In genomic region chr6:1377526-1378223, GRCh38 we compare ENCODE assay signal across 15 cellular contexts. TPM values are rescaled to one million over a fixed set of nuclear protein-coding genes. Genes with fewer than 3 reads are reported as not detected.
DNase-seq lines count a peak whose midpoint lies in the region; ATAC-seq and TF ChIP-seq lines count a peak whose summit lies in the region.
"Had no signal": no experiment of that assay in that cellular context is flagged by ENCODE, and none has a peak within 500 bp of the region (broad histone marks: within the 10 kb centered on the region; RNA-seq: fewer than 3 reads in every experiment).

No MANE protein-coding gene starts in this region.

- no peaks in the 10 kb centered on the region for H4K20me1 ChIP-seq in neural cell (ENCODE audit: insufficient read depth)
- peaks cover 1% of the 10 kb centered on the region for H4K20me1 ChIP-seq in mammary epithelial cell (ENCODE audit: insufficient read depth, low read length)

- H3K4me3 ChIP-seq in endodermal cell (ENCODE audit: low read length): peak overlapping the region; percentile 67
- no peak overlapping the region for H3K4me3 ChIP-seq in neural cell (ENCODE audit: low read length)
- H3K4me3 ChIP-seq in mammary epithelial cell (replicated peaks in 1 of 3; ENCODE audit: insufficient read depth in 1 of 3, low read depth in 2 of 3, low read length in 3 of 3): no peak overlapping the region
- H3K4me3 ChIP-seq in foreskin fibroblast (ENCODE audit: low read depth in 1 of 2, low read length in 2 of 2): peak overlapping the region in 1 of 2 donors; percentile 3
- H3K4me3 ChIP-seq: prostate gland had no signal

- H3K36me3 Mint-ChIP-seq in endodermal cell (ENCODE audit: low read depth) (no peaks in the 10 kb centered on the region), T-cell (no peaks in the 10 kb centered on the region)

- CTCF ChIA-PET in mammary epithelial cell (lab: Charles Lee; ENCODE audit: low non-redundant PET) (no interaction called here), T-cell (lab: Charles Lee) (no interaction called here)

- H3K9ac ChIP-seq in endodermal cell (ENCODE audit: extremely low read depth, low read length, poor library complexity, severe bottlenecking) (no peak overlapping the region), neural cell (ENCODE audit: low read length) (no peak overlapping the region), mammary epithelial cell (ENCODE audit: insufficient read depth, low read length) (no peak overlapping the region)
- H3K9ac ChIP-seq: KMS-11 had no signal

- H3K27me3 Mint-ChIP-seq in endodermal cell (ENCODE audit: insufficient read depth): peaks cover 98% of the 10 kb centered on the region
- peaks cover 63 to 75% of the 10 kb centered on the region in 2 donors for H3K27me3 Mint-ChIP-seq in T-cell

- POLR2A ChIA-PET in T-cell (lab: Charles Lee): no interaction called here

- H3K27me3 ChIP-seq in endodermal cell (ENCODE audit: control insufficient read depth, insufficient read depth, low read length, poor library complexity, severe bottlenecking) (peaks cover 100% of the 10 kb centered on the region), neural cell (ENCODE audit: insufficient read depth, low read depth, low read length) (peaks cover 99% of the 10 kb centered on the region), mammary epithelial cell (ENCODE audit: insufficient read depth, low read length) (peaks cover 63% of the 10 kb centered on the region)

- H3K4me3 Mint-ChIP-seq in endodermal cell: peak overlapping the region; percentile 35
- peak overlapping the region in 1 of 3 donors; percentile 28 for H3K4me3 Mint-ChIP-seq in T-cell

- H3K4me2 ChIP-seq in neural cell (ENCODE audit: low read length): no peak overlapping the region
- H3K4me2 ChIP-seq in mammary epithelial cell (ENCODE audit: insufficient read depth, low read depth, low read length): no peak overlapping the region
- H3K4me2 ChIP-seq: KMS-11 had no signal

- H3K4me1 ChIP-seq in endodermal cell (ENCODE audit: control insufficient read depth, insufficient read depth, low read length) (no peaks in the 10 kb centered on the region), mammary epithelial cell (ENCODE audit: insufficient read depth, low read length) (peaks cover 13% of the 10 kb centered on the region)
- H3K4me1 ChIP-seq: prostate gland had no signal

- H3K27ac ChIP-seq in endodermal cell (ENCODE audit: low read depth, low read length) (no peak overlapping the region), neural cell (ENCODE audit: low read length) (no peak overlapping the region), mammary epithelial cell (ENCODE audit: insufficient read depth, low read depth, low read length) (no peak overlapping the region)
- H3K27ac ChIP-seq: KMS-11, prostate gland had no signal

- peaks cover 2% of the 10 kb centered on the region for H3K4me1 Mint-ChIP-seq in endodermal cell
- H3K4me1 Mint-ChIP-seq in T-cell: peaks cover 25 to 30% (median 29%) of the 10 kb centered on the region in 3 donors

- H3K9me3 ChIP-seq in endodermal cell (ENCODE audit: control insufficient read depth, low read length): no peaks in the 10 kb centered on the region
- peaks cover 7% of the 10 kb centered on the region for H3K9me3 ChIP-seq in neural cell (ENCODE audit: low read length)
- H3K9me3 ChIP-seq in mammary epithelial cell (replicated peaks; ENCODE audit: insufficient read depth, low read length): peaks cover 1% of the 10 kb centered on the region
- H3K9me3 ChIP-seq: prostate gland had no signal

- ATAC-seq in GM18870 (IDR thresholded peaks at IDR 0.05; ENCODE audit: unreplicated experiment): no peak
- ATAC-seq in T-cell (replicated peaks in 1 of 4): no peak

- intact Hi-C loops in mammary epithelial cell (cut with micrococcal nuclease): no loop called here

- no peak for TF ChIP-seq RAD21 in neural cell (conservative IDR thresholded peaks at IDR 0.05)

- H3K27ac Mint-ChIP-seq in endodermal cell (no peak overlapping the region), T-cell (no peak overlapping the region)

- WGBS in endodermal cell (ENCODE audit: insufficient coverage in 1 of 2, insufficient read length in 1 of 2), 2 experiments: 24 to 27% methylated on average over 11 to 21 of the region's 21 CpGs
- WGBS in mammary epithelial cell (ENCODE audit: low coverage, missing lambda C conversion rate): 29% methylated on average over 21 of the region's 21 CpGs

- TF ChIP-seq EP300 in neural cell (conservative IDR thresholded peaks at IDR 0.05; ENCODE audit: poor library complexity, severe bottlenecking): no peak

- H3K79me2 ChIP-seq in neural cell (replicated peaks; ENCODE audit: insufficient read depth, low read length) (no peaks in the 10 kb centered on the region), mammary epithelial cell (ENCODE audit: insufficient read depth, low read length) (no peaks in the 10 kb centered on the region)

- no peaks in the 10 kb centered on the region for H3F3A ChIP-seq in neural cell (ENCODE audit: insufficient read depth, low read length, poor library complexity, severe bottlenecking)

- H3K36me3 ChIP-seq in endodermal cell (ENCODE audit: control insufficient read depth, insufficient read depth, low read length) (no peaks in the 10 kb centered on the region), neural cell (ENCODE audit: insufficient read depth, low read length) (no peaks in the 10 kb centered on the region), mammary epithelial cell (ENCODE audit: insufficient read depth, low read length) (no peaks in the 10 kb centered on the region)
- H3K36me3 ChIP-seq: prostate gland had no signal

- dilution Hi-C loops in mammary epithelial cell (cut with HindIII; ENCODE audit: low sequenced_read_pairs): no loop called here

- in situ Hi-C loops in mammary epithelial cell (cut with MboI; ENCODE audit: low sequenced_read_pairs in 2 of 2): loop anchor here in 1 of 2 donors (25.0 kb wide), 1 partner anchor 790 kb away; no protein-coding TSS in a partner anchor

- H2AFZ ChIP-seq in neural cell (ENCODE audit: low read depth, low read length): no peak overlapping the region
- H2AFZ ChIP-seq in mammary epithelial cell (ENCODE audit: low read depth, low read length): no peak overlapping the region

- no peaks in the 10 kb centered on the region for H3K9me3 Mint-ChIP-seq in endodermal cell
- peaks cover 0 to 6% (median 0%) of the 10 kb centered on the region in 3 donors for H3K9me3 Mint-ChIP-seq in T-cell

- peak; percentile 35 for DNase-seq in 8988T
- peak; percentile 54 for DNase-seq in ELF-1 (ENCODE audit: low read depth, low spot score)
- DNase-seq in endodermal cell: no peak
- no peak for DNase-seq in mammary epithelial cell
- no peak for DNase-seq in T-cell
- no peak for DNase-seq in foreskin fibroblast
- DNase-seq: activated CD4-positive, alpha-beta T cell treated with anti-CD3 and anti-CD28 coated beads for 4 hours; amniotic stem cell; NCI-H1417 treated with DMSO at 0.1 percent for 48 hours; stimulated activated CD4-positive, alpha-beta T cell treated with anti-CD3 and anti-CD28 coated beads, Interleukin-15, amount 100 ng/mL, for 24 hours had no signal

- H3K9me2 ChIP-seq in neural cell (ENCODE audit: insufficient read depth, low read length): no peaks in the 10 kb centered on the region

- no TSS peak for BruUV-seq in mammary epithelial cell (replicated peaks; lab: Mats Ljungman, UMichigan)

- no peak for TF ChIP-seq CTCF in endodermal cell (conservative IDR thresholded peaks at IDR 0.05)
- TF ChIP-seq CTCF in neural cell (IDR thresholded peaks at IDR 0.05; ENCODE audit: poor library complexity, severe bottlenecking): no peak
- no peak for TF ChIP-seq CTCF in mammary epithelial cell (conservative IDR thresholded peaks at IDR 0.05 in 1 of 2, IDR thresholded peaks at IDR 0.05 in 1 of 2; ENCODE audit: extremely low read depth in 1 of 2, insufficient read depth in 1 of 2, low read depth in 1 of 2, low read length in 2 of 2)
- no peak for TF ChIP-seq CTCF in foreskin fibroblast (IDR thresholded peaks at IDR 0.05; ENCODE audit: low read depth, low read length)

TF ChIP-seq in neural cell, 6 proteins besides CTCF, POLR2A, EP300 and RAD21:
- TF ChIP-seq POLR2AphosphoS5 (IDR thresholded peaks at IDR 0.05): peak; percentile 19
- no peak for TF ChIP-seq MXI1 (conservative IDR thresholded peaks at IDR 0.05; ENCODE audit: poor library complexity, severe bottlenecking)

RNA-seq across cellular contexts. Expression of gene FOXF2, which starts 11.7 kb away (rescaled TPM):
- total RNA-seq in endodermal cell (under 1 TPM in 1 of 2 donors, not detected in 1; 0.11 TPM), mammary epithelial cell (not detected), T-cell (not detected)
- polyA plus RNA-seq in endodermal cell (2013, experiment 1 of 2): 0.43 TPM
- 0.46 TPM for polyA plus RNA-seq in endodermal cell (2013, experiment 2 of 2)
- polyA plus RNA-seq in neural cell (not detected in 2 replicates), mammary epithelial cell (0.15 TPM)
- polyA minus RNA-seq in neural cell (not detected in 2 replicates), mammary epithelial cell (not detected)
- total RNA-seq: glomerular endothelial cell had no signal

Comparison
In these comparisons a context has a peak if more than half of its experiments do, and no peak if none do; other contexts are left out.
1. DNase-seq: peak in 8988T (single experiment) and ELF-1 (single experiment); none in endodermal cell (single experiment), mammary epithelial cell (single experiment), T-cell (0 of 34) and foreskin fibroblast (0 of 2).